ENCODE assay signal across 20 cellular contexts in genomic region chr1:177069489-177069888, GRCh38.
DNase-seq lines count a peak whose midpoint lies in the region; FAIRE-seq and TF ChIP-seq lines count a peak whose summit lies in the region.
"Had no signal": no experiment of that assay in that cellular context is flagged by ENCODE, and none has a peak within 500 bp of the region (broad histone marks: within the 10 kb centered on the region; RNA-seq: fewer than 3 reads in every experiment).

No MANE protein-coding gene starts in this region.

- H3K4me3 Mint-ChIP-seq in astrocyte (ENCODE audit: unreplicated experiment): no peak overlapping the region
- H3K4me3 Mint-ChIP-seq: HFFc6 had no signal

- H3K9ac ChIP-seq in astrocyte (ENCODE audit: low read length): no peak overlapping the region
- H3K9ac ChIP-seq: KMS-11 had no signal

- no peaks in the 10 kb centered on the region for H3K9me3 Mint-ChIP-seq in astrocyte (ENCODE audit: unreplicated experiment)

- H3K79me2 ChIP-seq in astrocyte (ENCODE audit: insufficient read depth, low read length) (no peaks in the 10 kb centered on the region), osteoblast (ENCODE audit: insufficient read depth, low read length) (no peaks in the 10 kb centered on the region)

- intact Hi-C loops in dorsolateral prefrontal cortex (cut with DNase I): loop anchor here in 1 of 2 donors (10.0 kb wide), 1 partner anchor 95 kb away; the partner anchor contains the start of gene ASTN1

- peak; percentile 18 for DNase-seq in astrocyte (ENCODE audit: low read depth)
- no peak for DNase-seq in dorsolateral prefrontal cortex
- peak; percentile 41 for DNase-seq in midbrain (lab: John Stamatoyannopoulos, UW)
- DNase-seq in AG08395 (ENCODE audit: low spot score): no peak
- no peak for DNase-seq in DMS79 (lab: John Stamatoyannopoulos, UW)
- no peak for DNase-seq in osteoblast (ENCODE audit: insufficient read length, low spot score, missing footprints)
- no peak for DNase-seq in T1000 (lab: John Stamatoyannopoulos, UW)
- DNase-seq: ACHN, DND-41, H7, HFFc6, NCI-H1417 treated with DMSO at 0.1 percent for 48 hours, NCI-H187 treated with DMSO at 0.1 percent for 48 hours, NCI-H2227 treated with DMSO at 0.1 percent for 48 hours, NCI-H510A treated with DMSO at 0.1 percent for 48 hours, NCI-H774 had no signal

- H3K4me3 ChIP-seq in astrocyte (ENCODE audit: insufficient read depth, low read depth, low read length) (no peak overlapping the region), dorsolateral prefrontal cortex (peak overlapping the region in 1 of 59 donors; percentile 8), osteoblast (ENCODE audit: insufficient read depth, low read length) (no peak overlapping the region)

- TF ChIP-seq CTCF in astrocyte (IDR thresholded peaks at IDR 0.05; ENCODE audit: insufficient read depth, low read depth, low read length): no peak
- no peak for TF ChIP-seq CTCF in dorsolateral prefrontal cortex (IDR thresholded peaks at IDR 0.05 in 54 of 56, conservative IDR thresholded peaks at IDR 0.05 in 2 of 56; ENCODE audit: low read depth in 1 of 56, partially characterized antibody in 56 of 56)
- TF ChIP-seq CTCF in osteoblast (IDR thresholded peaks at IDR 0.05; ENCODE audit: extremely low read depth, low read depth, low read length): no peak

- no peaks in the 10 kb centered on the region for H3K27me3 ChIP-seq in astrocyte (ENCODE audit: insufficient read depth, low read length)
- no peaks in the 10 kb centered on the region for H3K27me3 ChIP-seq in dorsolateral prefrontal cortex
- no peaks in the 10 kb centered on the region for H3K27me3 ChIP-seq in osteoblast (ENCODE audit: insufficient read depth, low read length)

- H3K27ac ChIP-seq in astrocyte (ENCODE audit: low read depth, low read length): no peak overlapping the region
- H3K27ac ChIP-seq in dorsolateral prefrontal cortex: peak overlapping the region in 39 of 59 donors; percentile 3 to 73 (median 44)
- H3K27ac ChIP-seq in osteoblast (ENCODE audit: low read depth, low read length): no peak overlapping the region
- H3K27ac ChIP-seq: HL-60, KMS-11 had no signal

- FAIRE-seq in astrocyte (lab: Jason Lieb, UNC): no peak
- FAIRE-seq: G401.6, RCC 7860 had no signal

- no peaks in the 10 kb centered on the region for H3K36me3 ChIP-seq in astrocyte (ENCODE audit: insufficient read depth, low read length)
- no peaks in the 10 kb centered on the region for H3K36me3 ChIP-seq in osteoblast (ENCODE audit: insufficient read depth, low read length)

- H3K4me1 ChIP-seq in astrocyte (ENCODE audit: insufficient read depth, low read length): no peaks in the 10 kb centered on the region
- no peaks in the 10 kb centered on the region for H3K4me1 ChIP-seq in osteoblast (ENCODE audit: insufficient read depth, low read length)

- H3K9me3 ChIP-seq in astrocyte (ENCODE audit: insufficient read depth, low read depth, low read length) (no peaks in the 10 kb centered on the region), osteoblast (ENCODE audit: low read depth, low read length) (no peaks in the 10 kb centered on the region)

- no peaks in the 10 kb centered on the region for H3K36me3 Mint-ChIP-seq in astrocyte (ENCODE audit: low read depth, unreplicated experiment)

- no peak overlapping the region for H3K4me2 ChIP-seq in astrocyte (ENCODE audit: low read length)
- H3K4me2 ChIP-seq in osteoblast (ENCODE audit: insufficient read depth, low read length): no peak overlapping the region
- H3K4me2 ChIP-seq: KMS-11 had no signal

- H3K4me1 Mint-ChIP-seq in astrocyte (ENCODE audit: low read depth, unreplicated experiment): no peaks in the 10 kb centered on the region

- H3K27ac Mint-ChIP-seq in astrocyte (ENCODE audit: unreplicated experiment): no peak overlapping the region
- H3K27ac Mint-ChIP-seq: HFFc6 had no signal

- peaks cover 11% of the 10 kb centered on the region for H3K27me3 Mint-ChIP-seq in astrocyte (ENCODE audit: low read depth, unreplicated experiment)

- H2AFZ ChIP-seq in astrocyte (ENCODE audit: low read depth, low read length): no peak overlapping the region
- no peak overlapping the region for H2AFZ ChIP-seq in osteoblast (ENCODE audit: low read length)

- H4K20me1 ChIP-seq in astrocyte (ENCODE audit: insufficient read depth, low read length): no peaks in the 10 kb centered on the region
- no peaks in the 10 kb centered on the region for H4K20me1 ChIP-seq in osteoblast (ENCODE audit: insufficient read depth, low read length)

Comparison
In these comparisons a context has a peak if more than half of its experiments do, and no peak if none do; other contexts are left out.
1. DNase-seq: peak in astrocyte (single experiment) and midbrain (single experiment); none in dorsolateral prefrontal cortex (0 of 10), AG08395 (single experiment), DMS79 (single experiment), osteoblast (single experiment) and T1000 (single experiment).
2. H3K27ac ChIP-seq: peak in dorsolateral prefrontal cortex (39 of 59); none in astrocyte (single experiment) and osteoblast (single experiment).